ENCODE assay signal across 8 cellular contexts in the genomic region with DNA sequence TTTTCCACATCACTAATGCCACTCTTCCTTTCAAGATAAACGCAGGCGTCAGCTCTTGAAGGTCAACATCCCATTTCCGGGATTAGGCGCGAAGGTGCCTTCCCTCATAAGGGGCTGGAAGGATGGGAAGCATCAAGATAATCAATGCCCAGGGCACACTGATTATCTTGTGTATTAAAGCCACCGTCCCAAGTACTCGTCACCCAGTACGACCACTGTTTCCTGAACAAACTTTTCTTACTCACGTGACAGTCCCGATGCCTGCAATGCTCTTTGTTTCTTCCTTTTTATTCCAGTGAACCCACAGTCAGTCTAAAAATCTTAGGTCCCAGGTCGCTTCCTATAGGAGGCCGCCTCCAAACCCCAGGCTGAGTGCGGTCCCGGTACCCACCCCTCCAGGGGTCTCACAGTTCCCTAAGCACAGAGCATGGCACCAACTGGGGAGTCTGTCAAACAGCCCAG. TPM values are rescaled to one million over a fixed set of nuclear protein-coding genes. Genes with fewer than 3 reads are reported as not detected.
A peak's percentile ranks its signal among the peaks of the same experiment; 100 is the strongest.
DNase-seq lines count a peak whose midpoint lies in the region; ATAC-seq and TF ChIP-seq lines count a peak whose summit lies in the region.

No MANE protein-coding gene starts in this region.

- intact Hi-C loops in CD4-positive, alpha-beta memory T cell (cut with micrococcal nuclease): loop anchor here (5.0 to 10.0 kb wide), 4 partner anchors 678 to 1820 kb away; partner anchors contain the start of genes MSL2, SRPRB, TOPBP1 and UBA5

- peaks cover 19 to 50% of the 10 kb centered on the region in 2 donors for H3K36me3 Mint-ChIP-seq in CD4-positive, alpha-beta memory T cell

- no peak overlapping the region for H3K14ac ChIP-seq in neuronal stem cell (ENCODE audit: low read length)

- H3K23ac ChIP-seq in neuronal stem cell (ENCODE audit: low read depth, low read length, poor library complexity): no peak overlapping the region

- ATAC-seq in GM18873 (IDR thresholded peaks at IDR 0.05; ENCODE audit: low FRiP score, unreplicated experiment) (peak; percentile 13), HG03378 (IDR thresholded peaks at IDR 0.05; ENCODE audit: unreplicated experiment) (peak; percentile 19)

- H3K9ac ChIP-seq in SU-DHL-6 (ENCODE audit: low read length) (peak overlapping the region; percentile 98), neuronal stem cell (ENCODE audit: low read depth, low read length, poor library complexity) (peak overlapping the region; percentile 73)

- peaks cover 0 to 7% (median 0%) of the 10 kb centered on the region in 8 donors for H3K9me3 Mint-ChIP-seq in CD4-positive, alpha-beta memory T cell

- H3K27me3 Mint-ChIP-seq in CD4-positive, alpha-beta memory T cell: no peaks in the 10 kb centered on the region

- CTCF ChIA-PET in CD4-positive, alpha-beta memory T cell (lab: Charles Lee; ENCODE audit: partially characterized antibody): interaction anchor here (1.1 to 6.3 kb wide), 3 partner anchors 9 to 912 kb away, joined by 3 to 79 read pairs (median 20); partner anchors contain the start of gene CDV3

- peak in 1 of 5 donors; percentile 41 for DNase-seq in CD4-positive, alpha-beta memory T cell
- DNase-seq in fibroblast of gingiva (ENCODE audit: low read depth) (peak; percentile 9), neuronal stem cell (ENCODE audit: low spot score) (peak; percentile 31), G401 (ENCODE audit: low spot score) (no peak), putamen (ENCODE audit: low spot score) (no peak)

- H3K36me3 ChIP-seq in CD4-positive, alpha-beta memory T cell (ENCODE audit: insufficient read depth, low read length): peaks cover 22% of the 10 kb centered on the region
- H3K36me3 ChIP-seq in SU-DHL-6 (ENCODE audit: low read length): peaks cover 10% of the 10 kb centered on the region; the same call in 1 of the 2 replicates
- peaks cover 13 to 38% of the 10 kb centered on the region in 2 donors for H3K36me3 ChIP-seq in neuronal stem cell (replicated peaks in 1 of 2; ENCODE audit: control insufficient read depth in 2 of 2, insufficient read depth in 2 of 2, low read length in 2 of 2)

- no peak overlapping the region for H3K4ac ChIP-seq in neuronal stem cell (ENCODE audit: low read length)

- no peak overlapping the region for H2BK120ac ChIP-seq in neuronal stem cell (ENCODE audit: low read depth, low read length)

- H2AFZ ChIP-seq in SU-DHL-6 (ENCODE audit: low read depth, low read length, severe bottlenecking): peak overlapping the region; percentile 81
- H2AFZ ChIP-seq in neuronal stem cell (ENCODE audit: low read length): peak overlapping the region; percentile 87

- H3F3A ChIP-seq in SU-DHL-6 (ENCODE audit: insufficient read depth): peaks cover 7% of the 10 kb centered on the region; the same call in 1 of the 2 replicates

- no peak overlapping the region for H2BK15ac ChIP-seq in neuronal stem cell (ENCODE audit: low read length)

- H3K27me3 ChIP-seq in CD4-positive, alpha-beta memory T cell (ENCODE audit: insufficient read depth, low read length): no peaks in the 10 kb centered on the region
- H3K27me3 ChIP-seq in SU-DHL-6 (ENCODE audit: low read length) (no peaks in the 10 kb centered on the region), neuronal stem cell (ENCODE audit: control insufficient read depth in 3 of 3, insufficient read depth in 3 of 3, low read depth in 1 of 3, low read length in 3 of 3) (no peaks in the 10 kb centered on the region)

- H4K91ac ChIP-seq in neuronal stem cell (ENCODE audit: low read depth, low read length, poor library complexity): no peak overlapping the region

- H3K9me2 ChIP-seq in SU-DHL-6 (replicated peaks; ENCODE audit: insufficient read depth, low read length): no peaks in the 10 kb centered on the region

- no peak for TF ChIP-seq CTCF in SU-DHL-6 (IDR thresholded peaks at IDR 0.05; ENCODE audit: insufficient read depth, low read length, poor library complexity, severe bottlenecking)

- POLR2A ChIA-PET in CD4-positive, alpha-beta memory T cell (lab: Charles Lee; ENCODE audit: partially characterized antibody): interaction anchor here (1.0 to 3.4 kb wide), 6 partner anchors 10 to 1759 kb away, joined by 3 to 31 read pairs (median 10); partner anchors contain the start of genes CDV3 and RYK

- peak overlapping the region; percentile 72 for H2BK5ac ChIP-seq in neuronal stem cell (ENCODE audit: low read length)

- H3K9me3 ChIP-seq in CD4-positive, alpha-beta memory T cell (ENCODE audit: control insufficient read depth in 1 of 2, low read length in 2 of 2): no peaks in the 10 kb centered on the region
- no peaks in the 10 kb centered on the region for H3K9me3 ChIP-seq in SU-DHL-6 (ENCODE audit: insufficient read depth, low read length)
- H3K9me3 ChIP-seq in neuronal stem cell (replicated peaks in 1 of 2; ENCODE audit: control insufficient read depth in 2 of 2, insufficient read depth in 1 of 2, low read depth in 1 of 2, low read length in 2 of 2): no peaks in the 10 kb centered on the region

- H3K27ac ChIP-seq in CD4-positive, alpha-beta memory T cell (ENCODE audit: low read depth, low read length): peak overlapping the region; percentile 88
- H3K27ac ChIP-seq in SU-DHL-6 (ENCODE audit: low read depth, low read length): peak overlapping the region; percentile 81
- no peak overlapping the region for H3K27ac ChIP-seq in neuronal stem cell (replicated peaks; ENCODE audit: low read length)

- H3K4me2 ChIP-seq in SU-DHL-6 (ENCODE audit: low read depth, low read length, poor library complexity, severe bottlenecking) (peak overlapping the region; percentile 78), neuronal stem cell (ENCODE audit: insufficient read depth, low read length, poor library complexity, severe bottlenecking) (peak overlapping the region; percentile 63)

- no peaks in the 10 kb centered on the region for H3K79me1 ChIP-seq in neuronal stem cell (ENCODE audit: low read depth, low read length)

- peak overlapping the region; percentile 92 to 95 for H3K4me3 ChIP-seq in CD4-positive, alpha-beta memory T cell (ENCODE audit: low read length in 2 of 2)
- H3K4me3 ChIP-seq in SU-DHL-6 (ENCODE audit: insufficient read depth, low read length, poor library complexity, severe bottlenecking) (peak overlapping the region; percentile 99), neuronal stem cell (ENCODE audit: low read length in 2 of 2) (peak overlapping the region; percentile 63 to 98)

- peaks cover 31% of the 10 kb centered on the region for H3K4me1 ChIP-seq in CD4-positive, alpha-beta memory T cell (ENCODE audit: insufficient read depth, low read length)
- peaks cover 4 to 15% of the 10 kb centered on the region in 2 donors for H3K4me1 ChIP-seq in neuronal stem cell (ENCODE audit: control insufficient read depth in 2 of 2, insufficient read depth in 1 of 2, low read depth in 1 of 2, low read length in 2 of 2)

- H4K20me1 ChIP-seq in SU-DHL-6 (ENCODE audit: low read depth, low read length): no peaks in the 10 kb centered on the region

- H3K4me1 Mint-ChIP-seq in CD4-positive, alpha-beta memory T cell: peaks cover 27 to 64% (median 42%) of the 10 kb centered on the region in 4 donors

- no CpG with 5 or more reads among the region's 14 CpGs for WGBS in neuronal stem cell (ENCODE audit: extremely low coverage in 2 of 2, insufficient read length in 2 of 2, insufficient replicate concordance in 1 of 2), 2 donors

- H3K4me3 Mint-ChIP-seq in CD4-positive, alpha-beta memory T cell: peak overlapping the region; percentile 94 to 100 (median 99)

- H4K8ac ChIP-seq in neuronal stem cell (ENCODE audit: low read depth, low read length): no peak overlapping the region

- peak overlapping the region; percentile 97 to 100 (median 99) for H3K27ac Mint-ChIP-seq in CD4-positive, alpha-beta memory T cell

- in situ Hi-C loops in G401 (cut with HindIII; ENCODE audit: low sequenced_read_pairs): no loop called here

- no peak overlapping the region for H2AK5ac ChIP-seq in neuronal stem cell (ENCODE audit: low read depth, low read length)

- H3K79me2 ChIP-seq in SU-DHL-6 (ENCODE audit: insufficient read depth, low read length): peaks cover 63% of the 10 kb centered on the region

- no peak overlapping the region for H2BK12ac ChIP-seq in neuronal stem cell (ENCODE audit: low read length)

- H3K18ac ChIP-seq in neuronal stem cell (ENCODE audit: low read length): peak overlapping the region; percentile 69

RNA-seq across cellular contexts. Expression of gene ANAPC13, which starts 0.7 kb away (rescaled TPM):
- total RNA-seq in CD4-positive, alpha-beta memory T cell: 10 to 100 TPM; 40.9 to 41.1 TPM
- polyA plus RNA-seq in CD4-positive, alpha-beta memory T cell: 100 to 1,000 TPM in 1 of 2 donors, 10 to 100 TPM in 1; 87.6 to 146 TPM
- 68.7 TPM for polyA plus RNA-seq in neuronal stem cell (2013, experiment 1 of 2)
- 68.7 TPM for polyA plus RNA-seq in neuronal stem cell (2013, experiment 2 of 2)
- total RNA-seq in G401 (2014; rRNA removed; shearing (Covaris generic)): 120 and 127 TPM in 2 replicates

RNA-seq across cellular contexts. Expression of gene CEP63, which starts 0.8 kb away (rescaled TPM):
- total RNA-seq in CD4-positive, alpha-beta memory T cell: 10 to 100 TPM; 31.6 to 40.1 TPM
- 10 to 100 TPM; 12.8 to 19.6 TPM for polyA plus RNA-seq in CD4-positive, alpha-beta memory T cell
- 30.4 TPM for polyA plus RNA-seq in neuronal stem cell (2013, experiment 1 of 2)
- 28.7 TPM for polyA plus RNA-seq in neuronal stem cell (2013, experiment 2 of 2)
- 9.7 and 16.8 TPM in 2 replicates for total RNA-seq in G401 (2014; rRNA removed; shearing (Covaris generic))

Comparison
In these comparisons a context has a peak if more than half of its experiments do, and no peak if none do; other contexts are left out.
1. DNase-seq: peak in fibroblast of gingiva (single experiment) and neuronal stem cell (single experiment); none in G401 (single experiment) and putamen (single experiment).
2. Peak in every context shown above with its lines, with median percentiles within 50 percentile points of each other: H3K4me3 ChIP-seq.